In genomic region chr11:35144103-35144741, GRCh38 we compare ENCODE assay signal across 8 cellular contexts. TPM values are rescaled to one million over a fixed set of nuclear protein-coding genes. Genes with fewer than 3 reads are reported as not detected.
A peak's percentile ranks its signal among the peaks of the same experiment; 100 is the strongest.
DNase-seq lines count a peak whose midpoint lies in the region; ATAC-seq and TF ChIP-seq lines count a peak whose summit lies in the region.

No MANE protein-coding gene starts in this region.

- H3K4me2 ChIP-seq in BLaER1 treated with 17β-estradiol and CSF1 and Interleukin-3, amounts not matched to agents 10 nM and 100 nM: peak overlapping the region; percentile 84 to 98 (median 94)

- WGBS in spleen, 5 donors: 21 to 41% (median 28%) methylated on average over 11 of the region's 11 CpGs

- peaks cover 0 to 34% (median 21%) of the 10 kb centered on the region in 11 experiments; a peak in 18 of 22 replicates for H3K9me3 ChIP-seq in BLaER1 treated with 17β-estradiol and CSF1 and Interleukin-3, amounts not matched to agents 10 nM and 100 nM (replicated peaks in 1 of 11)
- no peaks in the 10 kb centered on the region for H3K9me3 ChIP-seq in spleen

- intact Hi-C loops in spleen (cut with DNase I; ENCODE audit: low total_unique reads): no loop called here
- intact Hi-C loops in sciatic nerve (cut with DNase I): loop anchor here (10.0 kb wide), 1 partner anchor 1161 kb away; no protein-coding TSS in a partner anchor

- H3K36me3 ChIP-seq in BLaER1 treated with 17β-estradiol and CSF1 and Interleukin-3, amounts not matched to agents 10 nM and 100 nM: peaks cover 37 to 96% (median 81%) of the 10 kb centered on the region in 11 experiments
- peaks cover 0 to 23% (median 0%) of the 10 kb centered on the region in 6 donors for H3K36me3 ChIP-seq in spleen

- H3K4me1 ChIP-seq in BLaER1 treated with 17β-estradiol and CSF1 and Interleukin-3, amounts not matched to agents 10 nM and 100 nM: peaks cover 58 to 84% (median 68%) of the 10 kb centered on the region in 10 experiments
- peaks cover 46 to 98% (median 92%) of the 10 kb centered on the region in 6 donors for H3K4me1 ChIP-seq in spleen

- H3K4me3 ChIP-seq in BLaER1 treated with 17β-estradiol and CSF1 and Interleukin-3, amounts not matched to agents 10 nM and 100 nM: peak overlapping the region; percentile 13 to 98 (median 94); a peak in 18 of 20 replicates
- H3K4me3 ChIP-seq in coronary artery: peak overlapping the region; percentile 12
- peak overlapping the region in 4 of 8 donors; percentile 6 to 81 (median 8) for H3K4me3 ChIP-seq in spleen

- peak overlapping the region in 10 of 11 experiments; percentile 54 to 97 (median 86); a peak in 21 of 22 replicates for H3K27ac ChIP-seq in BLaER1 treated with 17β-estradiol and CSF1 and Interleukin-3, amounts not matched to agents 10 nM and 100 nM
- peak overlapping the region; percentile 10 to 49 for H3K27ac ChIP-seq in coronary artery
- H3K27ac ChIP-seq in spleen: peak overlapping the region; percentile 16 to 97 (median 94)

- H3K9ac ChIP-seq in BLaER1 treated with 17β-estradiol and CSF1 and Interleukin-3, amounts not matched to agents 10 nM and 100 nM: peak overlapping the region; percentile 31 to 98 (median 67)

- ATAC-seq in GM19438 (IDR thresholded peaks at IDR 0.05; ENCODE audit: low read depth, unreplicated experiment): peak; percentile 41
- ATAC-seq in HG03460 (IDR thresholded peaks at IDR 0.05; ENCODE audit: unreplicated experiment): peak; percentile 54
- no peak for ATAC-seq in sciatic nerve

- TF ChIP-seq POLR2A in spleen (IDR thresholded peaks at IDR 0.05): no peak

- H3K27me3 ChIP-seq in BLaER1 treated with 17β-estradiol and CSF1 and Interleukin-3, amounts not matched to agents 10 nM and 100 nM: no peaks in the 10 kb centered on the region
- no peaks in the 10 kb centered on the region for H3K27me3 ChIP-seq in spleen (replicated peaks in 1 of 7)

- no peak for TF ChIP-seq CTCF in coronary artery (IDR thresholded peaks at IDR 0.05)
- TF ChIP-seq CTCF in spleen (IDR thresholded peaks at IDR 0.05 in 8 of 11, conservative IDR thresholded peaks at IDR 0.05 in 3 of 11): peak in 4 of 11 experiments; percentile 7 to 30 (median 14)

- peaks cover 57 to 99% (median 96%) of the 10 kb centered on the region in 11 experiments; a peak in 21 of 22 replicates for H4K20me1 ChIP-seq in BLaER1 treated with 17β-estradiol and CSF1 and Interleukin-3, amounts not matched to agents 10 nM and 100 nM

- DNase-seq in T-helper 9 cell: peak; percentile 46
- no peak for DNase-seq in coronary artery (ENCODE audit: low spot score)
- DNase-seq in spleen: peak; percentile 89
- no peak for DNase-seq in ecto neural progenitor cell (ENCODE audit: low spot score)
- DNase-seq in sciatic nerve (ENCODE audit: low spot score): no peak

RNA-seq across cellular contexts. Expression of gene CD44, which starts 5.3 kb away (rescaled TPM):
- total RNA-seq in spleen: 100 to 1,000 TPM; 200 to 521 (median 348) TPM
- 100 to 1,000 TPM in 1 of 3 donors, 10 to 100 TPM in 2; 60.9 to 103 (median 71.8) TPM for polyA plus RNA-seq in spleen
- total RNA-seq in sciatic nerve: 188 TPM

Comparison
In these comparisons a context has a peak if more than half of its experiments do, and no peak if none do; other contexts are left out.
1. H3K27ac ChIP-seq: peak in every context shown above with its lines; median percentile 94 in spleen; 86 in BLaER1 treated with 17β-estradiol and CSF1 and Interleukin-3, amounts not matched to agents 10 nM and 100 nM; 30 in coronary artery.
2. DNase-seq: peak in T-helper 9 cell (single experiment) and spleen (single experiment); none in coronary artery (single experiment), ecto neural progenitor cell (single experiment) and sciatic nerve (single experiment).